20 cellular contexts compared by ENCODE assay signal in the genomic region with DNA sequence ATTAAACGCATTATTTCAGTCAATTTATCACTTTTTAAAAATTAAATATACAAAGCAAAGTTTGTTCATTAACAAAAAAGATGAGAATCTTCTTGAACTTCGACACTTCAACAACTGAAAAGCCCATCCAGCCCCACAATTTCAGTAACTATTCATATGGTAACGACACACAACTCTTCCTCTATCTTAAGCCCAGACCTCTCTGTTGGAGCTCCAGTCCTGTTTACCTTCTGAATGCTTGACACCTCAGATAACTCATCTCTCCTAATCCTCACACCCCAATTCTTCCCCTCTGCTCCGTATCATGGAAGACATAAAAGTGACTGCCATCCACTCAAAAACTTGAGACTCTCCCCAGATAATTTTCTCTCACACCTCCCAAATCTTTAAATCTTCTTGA.
"Had no signal": no experiment of that assay in that cellular context is flagged by ENCODE, and none has a peak within 500 bp of the region (broad histone marks: within the 10 kb centered on the region; RNA-seq: fewer than 3 reads in every experiment).

No MANE protein-coding gene starts in this region.

- H3K9me3 ChIP-seq: left lung, tibial nerve, uterus had no signal

- H3K4me3 Mint-ChIP-seq: activated naive CD4-positive, alpha-beta T cell treated with anti-CD3 and anti-CD28 coated beads, Interleukin-2, amount 50 U/mL, for 24 hours; central memory CD8-positive, alpha-beta T cell; natural killer cell; T-helper 1 cell treated with Interleukin-12 subunit alpha and Interleukin-12 subunit beta and Interleukin-4 antibody, amounts not matched to agents 30 μg/mL and 1 μg/mL, for 36 hours had no signal

- H3K27me3 ChIP-seq: brain microvascular endothelial cell, left lung, tibial nerve, uterus had no signal

- H3K27ac ChIP-seq: brain microvascular endothelial cell, coronary artery, left lung, tibial nerve, uterus had no signal

- H3K4me3 ChIP-seq: coronary artery, left lung, tibial nerve, uterus had no signal

- DNase-seq: activated CD4-positive, alpha-beta T cell treated with anti-CD3 and anti-CD28 coated beads, Interleukin-2, amount 50 U/mL, for 1 hour; activated effector memory CD4-positive, alpha-beta T cell treated with Interleukin-2 at 50 U/mL for 16 hours; activated T-cell treated with anti-CD3 and anti-CD28 coated beads for 4 hours; brain microvascular endothelial cell; effector CD8-positive, alpha-beta T cell; foreskin melanocyte; kidney; left lung; mammary epithelial cell; natural killer cell; nucleus accumbens; stimulated activated CD4-positive, alpha-beta T cell treated with anti-CD3 and anti-CD28 coated beads, Interleukin-4, amount 100 ng/mL, for 1 hour; stimulated activated naive CD4-positive, alpha-beta T cell treated with Interleukin-2 at 50 U/mL for 16 hours; substantia nigra; uterus had no signal

- H3K27me3 Mint-ChIP-seq: activated naive CD4-positive, alpha-beta T cell treated with anti-CD3 and anti-CD28 coated beads, Interleukin-2, amount 50 U/mL, for 24 hours; central memory CD8-positive, alpha-beta T cell had no signal

- H3K4me1 ChIP-seq: left lung, tibial nerve, uterus had no signal

- H3K36me3 ChIP-seq: uterus had no signal

- FAIRE-seq: kidney had no signal

- H3K27ac Mint-ChIP-seq: activated naive CD4-positive, alpha-beta T cell treated with anti-CD3 and anti-CD28 coated beads, Interleukin-2, amount 50 U/mL, for 24 hours; natural killer cell; T-helper 1 cell treated with Interleukin-12 subunit alpha and Interleukin-12 subunit beta and Interleukin-4 antibody, amounts not matched to agents 30 μg/mL and 1 μg/mL, for 36 hours had no signal

- H3K9me3 Mint-ChIP-seq: activated naive CD4-positive, alpha-beta T cell treated with anti-CD3 and anti-CD28 coated beads, Interleukin-2, amount 50 U/mL, for 24 hours; central memory CD8-positive, alpha-beta T cell; natural killer cell; T-helper 1 cell treated with Interleukin-12 subunit alpha and Interleukin-12 subunit beta and Interleukin-4 antibody, amounts not matched to agents 30 μg/mL and 1 μg/mL, for 36 hours had no signal
